ENCODE assay signal across 23 cellular contexts in the genomic region with DNA sequence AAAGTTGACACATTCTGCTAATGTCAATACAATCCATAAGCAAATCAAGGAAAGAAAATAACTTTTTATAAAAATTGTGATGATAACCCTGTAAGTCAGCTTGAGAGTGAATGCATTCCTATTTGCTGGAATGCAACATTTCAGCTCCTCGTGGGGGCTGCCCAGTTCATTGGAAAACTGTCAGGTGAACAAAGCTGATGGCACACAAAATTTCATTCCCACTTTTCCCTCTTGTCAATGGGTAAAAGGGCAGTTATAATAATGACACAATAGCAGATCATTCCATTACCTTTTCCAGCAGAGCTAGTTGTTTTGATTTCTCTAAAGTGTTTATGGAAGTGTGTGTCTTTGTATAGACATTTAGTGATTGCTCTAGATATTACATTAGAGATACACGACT.
"Had no signal": no experiment of that assay in that cellular context is flagged by ENCODE, and none has a peak within 500 bp of the region (broad histone marks: within the 10 kb centered on the region; RNA-seq: fewer than 3 reads in every experiment).

No MANE protein-coding gene starts in this region.

- H3K4me1 ChIP-seq: colonic mucosa, esophagus muscularis mucosa, esophagus squamous epithelium, foreskin keratinocyte, gastrocnemius medialis, gastroesophageal sphincter, heart left ventricle, heart right ventricle had no signal

- H3K27me3 ChIP-seq: colonic mucosa, dorsolateral prefrontal cortex, esophagus muscularis mucosa, esophagus squamous epithelium, foreskin keratinocyte, gastrocnemius medialis, gastroesophageal sphincter, heart left ventricle, heart right ventricle had no signal

- H3K4me3 ChIP-seq: colonic mucosa, coronary artery, dorsolateral prefrontal cortex, esophagus muscularis mucosa, esophagus squamous epithelium, gastrocnemius medialis, gastroesophageal sphincter, heart left ventricle, heart right ventricle had no signal

- H3K9me3 ChIP-seq: colonic mucosa, esophagus muscularis mucosa, esophagus squamous epithelium, gastrocnemius medialis, gastroesophageal sphincter, heart left ventricle, heart right ventricle had no signal

- H3K36me3 ChIP-seq: colonic mucosa, esophagus muscularis mucosa, esophagus squamous epithelium, gastrocnemius medialis, gastroesophageal sphincter, heart left ventricle, heart right ventricle had no signal

- DNase-seq: colonic mucosa; cortex of kidney; dermis blood vessel endothelial cell; dorsolateral prefrontal cortex; effector CD4-positive, alpha-beta T cell; effector CD8-positive, alpha-beta T cell; effector memory CD4-positive, alpha-beta T cell; effector memory CD8-positive, alpha-beta T cell; endodermal cell; erythroblast; esophagus squamous epithelium; foreskin fibroblast; foreskin keratinocyte; foreskin melanocyte; gastrocnemius medialis; glutamatergic neuron; head of caudate nucleus; heart left ventricle; heart right ventricle had no signal

- H3K27ac ChIP-seq: colonic mucosa, coronary artery, dorsolateral prefrontal cortex, epithelial cell of prostate, esophagus muscularis mucosa, esophagus squamous epithelium, foreskin keratinocyte, gastrocnemius medialis, gastroesophageal sphincter, heart left ventricle, heart right ventricle had no signal
